ENCODE assay signal across 9 cellular contexts in the genomic region with DNA sequence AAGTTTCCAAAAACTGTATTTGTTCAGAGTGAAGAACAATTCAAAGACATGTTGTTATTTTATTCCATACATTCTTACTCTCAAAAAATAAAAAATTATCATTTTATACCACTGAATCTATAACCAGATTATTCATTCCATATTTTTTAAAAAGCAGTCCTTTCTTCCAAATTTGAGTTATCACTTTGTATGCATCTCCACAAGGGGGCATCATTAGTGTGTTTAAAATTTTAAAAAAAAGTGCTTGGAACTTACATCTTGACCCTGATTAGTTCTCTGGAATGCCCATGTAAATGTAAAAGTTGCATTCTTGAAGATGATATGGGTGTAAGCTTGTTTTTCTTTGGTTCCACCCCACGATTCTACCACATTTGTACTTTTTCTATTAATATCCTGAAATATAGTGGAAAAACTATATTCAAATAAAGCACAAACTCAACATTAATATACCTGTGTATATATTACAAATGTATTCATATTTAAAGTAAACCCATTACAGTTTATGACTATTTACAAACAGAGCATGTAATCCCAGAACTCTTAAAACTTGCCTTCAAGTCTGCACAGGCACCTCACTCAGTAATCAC.
DNase-seq lines count a peak whose midpoint lies in the region; ATAC-seq, FAIRE-seq and TF ChIP-seq lines count a peak whose summit lies in the region.
"Had no signal": no experiment of that assay in that cellular context is flagged by ENCODE, and none has a peak within 500 bp of the region (broad histone marks: within the 10 kb centered on the region; RNA-seq: fewer than 3 reads in every experiment).

No MANE protein-coding gene starts in this region.

- WGBS in HepG2 (ENCODE audit: low lambda C conversion rate) = 8% methylated on average over 1 of the region's 1 CpG

- H3K4me1 ChIP-seq in adipocyte (ENCODE audit: control insufficient read depth, insufficient read depth, low read length) = peaks cover 16% of the 10 kb centered on the region
- H3K4me1 ChIP-seq in HepG2 (ENCODE audit: insufficient read depth, low read length) = no peaks in the 10 kb centered on the region

- H3K27ac Mint-ChIP-seq in CD4-positive, alpha-beta T cell = no peak overlapping the region
- H3K27ac Mint-ChIP-seq in immature natural killer cell = no peak overlapping the region
- H3K27ac Mint-ChIP-seq in activated T-cell treated with anti-CD3 and anti-CD28 coated beads, Interleukin-2, amount 50 U/mL, for 72 hours = no peak overlapping the region

- TF ChIP-seq RAD21 in HepG2 (CRISPR knock-in tag; IDR thresholded peaks at IDR 0.05) = no peak

- H3K4me3 ChIP-seq in adipocyte (ENCODE audit: low read length) (no peak overlapping the region), HepG2 (replicated peaks in 1 of 3; ENCODE audit: insufficient read depth in 1 of 3, low read depth in 2 of 3, low read length in 3 of 3) (no peak overlapping the region)

- H3K27me3 ChIP-seq in CD4-positive, alpha-beta T cell (ENCODE audit: control insufficient read depth, insufficient read depth, low read length) = no peaks in the 10 kb centered on the region
- H3K27me3 ChIP-seq in adipocyte (replicated peaks; ENCODE audit: control insufficient read depth, insufficient read depth, low read length) = no peaks in the 10 kb centered on the region
- H3K27me3 ChIP-seq in HepG2 (ENCODE audit: control insufficient read depth in 1 of 2, insufficient read depth in 2 of 2, low read length in 2 of 2) = no peaks in the 10 kb centered on the region

- POLR2A ChIA-PET in CD4-positive, alpha-beta T cell (lab: Charles Lee) = no interaction called here
- POLR2A ChIA-PET in HepG2 (lab: Yijun Ruan, JAX) = no interaction called here

- H3K4me1 Mint-ChIP-seq in CD4-positive, alpha-beta T cell (ENCODE audit: low read depth) = no peaks in the 10 kb centered on the region
- no peaks in the 10 kb centered on the region for H3K4me1 Mint-ChIP-seq in immature natural killer cell
- peaks cover 8% of the 10 kb centered on the region for H3K4me1 Mint-ChIP-seq in activated T-cell treated with anti-CD3 and anti-CD28 coated beads, Interleukin-2, amount 50 U/mL, for 72 hours (ENCODE audit: low read depth)
- H3K4me1 Mint-ChIP-seq: memory B cell had no signal

- no peaks in the 10 kb centered on the region for H3K9me3 ChIP-seq in CD4-positive, alpha-beta T cell (ENCODE audit: control insufficient read depth, low read length)
- H3K9me3 ChIP-seq in adipocyte (ENCODE audit: control insufficient read depth, low read length) = no peaks in the 10 kb centered on the region
- no peaks in the 10 kb centered on the region for H3K9me3 ChIP-seq in HepG2 (ENCODE audit: low read length)

- H3K4me3 Mint-ChIP-seq in CD4-positive, alpha-beta T cell = no peak overlapping the region
- H3K4me3 Mint-ChIP-seq in immature natural killer cell = no peak overlapping the region
- no peak overlapping the region for H3K4me3 Mint-ChIP-seq in activated T-cell treated with anti-CD3 and anti-CD28 coated beads, Interleukin-2, amount 50 U/mL, for 72 hours
- H3K4me3 Mint-ChIP-seq: memory B cell had no signal

- no peaks in the 10 kb centered on the region for H4K20me1 ChIP-seq in HepG2 (ENCODE audit: insufficient read depth, low read length)

- TF ChIP-seq EP300 in HepG2 (IDR thresholded peaks at IDR 0.05; ENCODE audit: low read depth in 2 of 2, low read length in 2 of 2) (no peak), HepG2 (CRISPR knock-in tag; IDR thresholded peaks at IDR 0.05; ENCODE audit: borderline replicate concordance) (no peak)

- no peak for TF ChIP-seq POLR2A in HepG2 (IDR thresholded peaks at IDR 0.05; ENCODE audit: insufficient read depth in 1 of 2, low read depth in 2 of 2, low read length in 2 of 2)

- FAIRE-seq in HepG2 (lab: Jason Lieb, UNC) = no peak

- no peaks in the 10 kb centered on the region for H3K9me3 Mint-ChIP-seq in CD4-positive, alpha-beta T cell
- no peaks in the 10 kb centered on the region for H3K9me3 Mint-ChIP-seq in immature natural killer cell
- H3K9me3 Mint-ChIP-seq in activated T-cell treated with anti-CD3 and anti-CD28 coated beads, Interleukin-2, amount 50 U/mL, for 72 hours = no peaks in the 10 kb centered on the region
- H3K9me3 Mint-ChIP-seq: memory B cell had no signal

- intact Hi-C loops in CD4-positive, alpha-beta T cell (cut with DNase I, micrococcal nuclease) = loop anchor here in 1 of 2 experiments (5.0 kb wide), 1 partner anchor 503 kb away; no protein-coding TSS in a partner anchor
- intact Hi-C loops in HepG2 (cut with micrococcal nuclease; ENCODE audit: unreplicated experiment) = loop anchor here (5.0 kb wide), 1 partner anchor 323 kb away; no protein-coding TSS in a partner anchor

- H3K9ac ChIP-seq in adipocyte (ENCODE audit: low read length) = no peak overlapping the region
- no peak overlapping the region for H3K9ac ChIP-seq in HepG2 (ENCODE audit: insufficient read depth, low read depth, low read length)

- in situ Hi-C loops in HepG2 (cut with HindIII; ENCODE audit: extremely low pct_ligation_motif_present, low pct_unique_long_range_greater_than_20kb) = loop anchor here (25.0 kb wide), 1 partner anchor 1027 kb away; no protein-coding TSS in a partner anchor

- no peaks in the 10 kb centered on the region for H3K79me2 ChIP-seq in HepG2 (ENCODE audit: insufficient read depth, low read length)

- H3K36me3 Mint-ChIP-seq in CD4-positive, alpha-beta T cell (ENCODE audit: low read depth) = no peaks in the 10 kb centered on the region
- no peaks in the 10 kb centered on the region for H3K36me3 Mint-ChIP-seq in immature natural killer cell
- H3K36me3 Mint-ChIP-seq in activated T-cell treated with anti-CD3 and anti-CD28 coated beads, Interleukin-2, amount 50 U/mL, for 72 hours (ENCODE audit: insufficient read depth in 2 of 2) = no peaks in the 10 kb centered on the region

- no peak for DNase-seq in CD4-positive, alpha-beta T cell
- peak; percentile 30 for DNase-seq in HCEC 1CT
- peak; percentile 65 for DNase-seq in adipocyte (ENCODE audit: low read depth)
- peak; percentile 10 for DNase-seq in HepG2 (ENCODE audit: low spot score)
- no peak for DNase-seq in immature natural killer cell
- DNase-seq in activated T-cell treated with anti-CD3 and anti-CD28 coated beads, Interleukin-2, amount 50 U/mL, for 72 hours = no peak

- BruUV-seq in HepG2 (replicated peaks; lab: Mats Ljungman, UMichigan) = no TSS peak

- H3K27me3 Mint-ChIP-seq in CD4-positive, alpha-beta T cell = peaks cover 9% of the 10 kb centered on the region
- peaks cover 0 to 8% (median 3%) of the 10 kb centered on the region in 3 donors for H3K27me3 Mint-ChIP-seq in immature natural killer cell (ENCODE audit: low read depth in 3 of 3)
- no peaks in the 10 kb centered on the region for H3K27me3 Mint-ChIP-seq in activated T-cell treated with anti-CD3 and anti-CD28 coated beads, Interleukin-2, amount 50 U/mL, for 72 hours (ENCODE audit: low read depth)
- H3K27me3 Mint-ChIP-seq: memory B cell had no signal

- H3K36me3 ChIP-seq in adipocyte (ENCODE audit: control insufficient read depth, insufficient read depth, low read length, severe bottlenecking) (peaks cover 3% of the 10 kb centered on the region), HepG2 (replicated peaks in 1 of 2; ENCODE audit: control insufficient read depth in 1 of 2, insufficient read depth in 2 of 2, low read length in 2 of 2) (peaks cover 0 to 1% of the 10 kb centered on the region in 2 experiments; a peak in 1 of 5 replicates)

- peak; percentile 56 for TF ChIP-seq CTCF in CD4-positive, alpha-beta T cell (IDR thresholded peaks at IDR 0.05)
- peak; percentile 25; the same call in 1 of the 2 replicates for TF ChIP-seq CTCF in HepG2 (CRISPR knock-in tag; IDR thresholded peaks at IDR 0.05)

- no peak overlapping the region for H3K27ac ChIP-seq in CD4-positive, alpha-beta T cell (ENCODE audit: low read depth, low read length)
- no peak overlapping the region for H3K27ac ChIP-seq in HepG2 (ENCODE audit: extremely low read length, insufficient read depth, low read length)

- no peak overlapping the region for H3K4me2 ChIP-seq in HepG2 (ENCODE audit: low read depth, low read length)

- CTCF ChIA-PET in CD4-positive, alpha-beta T cell (lab: Charles Lee) = interaction anchor here (1.0 to 2.7 kb wide), 3 partner anchors 9 to 234 kb away, joined by 3 to 11 read pairs (median 3); no protein-coding TSS in a partner anchor
- CTCF ChIA-PET in HepG2 (lab: Yijun Ruan, JAX; ENCODE audit: low intra/inter-chr PET ratio, low total read pairs) = interaction anchor here (2.1 kb wide), 1 partner anchor 322 kb away, joined by 11 read pairs; no protein-coding TSS in a partner anchor

- no peak for ATAC-seq in CD4-positive, alpha-beta T cell (ENCODE audit: poor library complexity)
- no peak for ATAC-seq in HepG2
- no peak for ATAC-seq in GM21515 (IDR thresholded peaks at IDR 0.05; ENCODE audit: unreplicated experiment)
- no peak for ATAC-seq in activated T-cell treated with anti-CD3 and anti-CD28 coated beads, Interleukin-2, amount 50 U/mL, for 72 hours (replicated peaks in 1 of 2)
- no peak for ATAC-seq in HG02970 (IDR thresholded peaks at IDR 0.05; ENCODE audit: low FRiP score, unreplicated experiment)

- no peak overlapping the region for H2AFZ ChIP-seq in HepG2 (ENCODE audit: low read length)

TF ChIP-seq in HepG2, 621 proteins besides CTCF, POLR2A, EP300 and RAD21 (continues in another document):
- no peak for TF ChIP-seq ARNT (IDR thresholded peaks at IDR 0.05)
- TF ChIP-seq, protein P1, sequence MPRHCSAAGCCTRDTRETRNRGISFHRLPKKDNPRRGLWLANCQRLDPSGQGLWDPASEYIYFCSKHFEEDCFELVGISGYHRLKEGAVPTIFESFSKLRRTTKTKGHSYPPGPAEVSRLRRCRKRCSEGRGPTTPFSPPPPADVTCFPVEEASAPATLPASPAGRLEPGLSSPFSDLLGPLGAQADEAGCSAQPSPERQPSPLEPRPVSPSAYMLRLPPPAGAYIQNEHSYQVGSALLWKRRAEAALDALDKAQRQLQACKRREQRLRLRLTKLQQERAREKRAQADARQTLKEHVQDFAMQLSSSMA (CRISPR knock-in tag; IDR thresholded peaks at IDR 0.05) = no peak
- TF ChIP-seq, protein P2, sequence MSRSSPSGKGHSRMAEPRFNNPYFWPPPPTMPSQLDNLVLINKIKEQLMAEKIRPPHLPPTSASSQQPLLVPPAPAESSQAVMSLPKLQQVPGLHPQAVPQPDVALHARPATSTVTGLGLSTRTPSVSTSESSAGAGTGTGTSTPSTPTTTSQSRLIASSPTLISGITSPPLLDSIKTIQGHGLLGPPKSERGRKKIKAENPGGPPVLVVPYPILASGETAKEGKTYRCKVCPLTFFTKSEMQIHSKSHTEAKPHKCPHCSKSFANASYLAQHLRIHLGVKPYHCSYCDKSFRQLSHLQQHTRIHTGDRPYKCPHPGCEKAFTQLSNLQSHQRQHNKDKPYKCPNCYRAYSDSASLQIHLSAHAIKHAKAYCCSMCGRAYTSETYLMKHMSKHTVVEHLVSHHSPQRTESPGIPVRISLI (CRISPR knock-in tag; IDR thresholded peaks at IDR 0.05; ENCODE audit: borderline replicate concordance) = peak; percentile 15; the same call in 1 of the 2 replicates

Comparison
In these comparisons a context has a peak if more than half of its experiments do, and no peak if none do; other contexts are left out.
1. DNase-seq: peak in HCEC 1CT (single experiment), adipocyte (single experiment) and HepG2 (single experiment); none in CD4-positive, alpha-beta T cell (0 of 10), immature natural killer cell (0 of 3) and activated T-cell treated with anti-CD3 and anti-CD28 coated beads, Interleukin-2, amount 50 U/mL, for 72 hours (0 of 2).